In the genomic region with DNA sequence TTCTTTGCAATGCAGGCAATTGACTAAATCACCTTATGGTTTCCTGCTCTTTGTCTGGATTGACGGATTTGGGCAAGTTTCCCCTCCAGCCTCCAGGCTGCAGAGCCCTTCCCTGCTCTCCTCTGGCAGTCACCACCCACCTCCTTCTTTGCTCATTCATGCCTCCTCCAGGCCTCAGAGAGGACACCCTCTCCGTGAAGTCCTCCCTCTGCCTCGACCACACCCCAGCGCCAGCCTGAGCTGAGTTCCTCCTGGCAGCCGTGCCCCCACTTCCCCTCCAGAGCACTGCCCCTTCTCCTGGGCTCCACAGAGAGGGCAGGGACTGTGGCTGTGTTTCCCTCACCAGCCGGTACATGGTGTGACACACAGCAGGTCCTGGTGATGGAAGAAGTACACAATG, we compare ENCODE assay signal across 22 cellular contexts. TPM values are rescaled to one million over a fixed set of nuclear protein-coding genes. Genes with fewer than 3 reads are reported as not detected.
DNase-seq lines count a peak whose midpoint lies in the region; ATAC-seq and TF ChIP-seq lines count a peak whose summit lies in the region.
"Had no signal": no experiment of that assay in that cellular context is flagged by ENCODE, and none has a peak within 500 bp of the region (broad histone marks: within the 10 kb centered on the region; RNA-seq: fewer than 3 reads in every experiment).

No MANE protein-coding gene starts in this region.

- no peak overlapping the region for H3K4me3 Mint-ChIP-seq in chondrocyte (ENCODE audit: unreplicated experiment)
- H3K4me3 Mint-ChIP-seq in neural progenitor cell: no peak overlapping the region
- H3K4me3 Mint-ChIP-seq in naive thymus-derived CD8-positive, alpha-beta T cell: no peak overlapping the region
- H3K4me3 Mint-ChIP-seq in stimulated activated memory B cell treated with anti-CD40 and anti-IgM and Interleukin-4, amounts not matched to agents 10 μg/mL and 1 μg/mL and 100 μg/mL, for 72 hours: no peak overlapping the region
- H3K4me3 Mint-ChIP-seq: activated naive CD8-positive, alpha-beta T cell; activated T-helper 1 cell treated with anti-CD3 and anti-CD28 coated beads, Interleukin-12 subunit alpha, Interleukin-12 subunit beta, Interleukin-2, Interleukin-4 antibody, amounts not matched to agents 30 ng/mL and 10 ng/mL and 1 ng/mL, durations not matched to agents 14 hours and 24 hours and 36 hours; CD4-positive, alpha-beta memory T cell; natural killer cell; T-helper 2 cell treated with Interferon-gamma antibody and Interleukin-4, amounts not matched to agents 5 μg/mL and 100 μg/mL, for 36 hours had no signal

- no peaks in the 10 kb centered on the region for H3K36me3 Mint-ChIP-seq in chondrocyte (ENCODE audit: low read depth)
- peaks cover 2% of the 10 kb centered on the region for H3K36me3 Mint-ChIP-seq in neural progenitor cell
- H3K36me3 Mint-ChIP-seq in naive thymus-derived CD8-positive, alpha-beta T cell: peaks cover 0 to 14% (median 6%) of the 10 kb centered on the region in 3 donors
- peaks cover 10% of the 10 kb centered on the region for H3K36me3 Mint-ChIP-seq in stimulated activated memory B cell treated with anti-CD40 and anti-IgM and Interleukin-4, amounts not matched to agents 10 μg/mL and 1 μg/mL and 100 μg/mL, for 72 hours
- H3K36me3 Mint-ChIP-seq: natural killer cell had no signal

- H3F3A ChIP-seq in neural progenitor cell (ENCODE audit: low read depth): no peaks in the 10 kb centered on the region

- POLR2A ChIA-PET in naive thymus-derived CD8-positive, alpha-beta T cell (lab: Charles Lee): no interaction called here

- peaks cover 7% of the 10 kb centered on the region for H3K4me1 ChIP-seq in neural progenitor cell
- H3K4me1 ChIP-seq: psoas muscle had no signal

- H3K9me3 Mint-ChIP-seq in chondrocyte (ENCODE audit: low read depth) (peaks cover 6% of the 10 kb centered on the region), neural progenitor cell (peaks cover 4% of the 10 kb centered on the region)
- peaks cover 0 to 13% (median 2%) of the 10 kb centered on the region in 9 donors for H3K9me3 Mint-ChIP-seq in naive thymus-derived CD8-positive, alpha-beta T cell
- peaks cover 6% of the 10 kb centered on the region for H3K9me3 Mint-ChIP-seq in stimulated activated memory B cell treated with anti-CD40 and anti-IgM and Interleukin-4, amounts not matched to agents 10 μg/mL and 1 μg/mL and 100 μg/mL, for 72 hours
- H3K9me3 Mint-ChIP-seq: activated T-helper 1 cell treated with anti-CD3 and anti-CD28 coated beads, Interleukin-12 subunit alpha, Interleukin-12 subunit beta, Interleukin-2, Interleukin-4 antibody, amounts not matched to agents 30 ng/mL and 10 ng/mL and 1 ng/mL, durations not matched to agents 14 hours and 24 hours and 36 hours; natural killer cell; T-helper 2 cell treated with Interferon-gamma antibody and Interleukin-4, amounts not matched to agents 5 μg/mL and 100 μg/mL, for 36 hours had no signal

- DNase-seq in COR-L47 (lab: John Stamatoyannopoulos, UW): peak; percentile 23
- DNase-seq in NCI-H2029 treated with DMSO at 0.1 percent for 48 hours (lab: John Stamatoyannopoulos, UW): peak; percentile 43
- peak; percentile 67 for DNase-seq in chondrocyte (ENCODE audit: low spot score)
- no peak for DNase-seq in neural progenitor cell (ENCODE audit: low spot score)
- DNase-seq in naive thymus-derived CD8-positive, alpha-beta T cell: no peak
- DNase-seq in HuH-7.5 (ENCODE audit: low spot score): no peak
- DNase-seq: CD4-positive, alpha-beta memory T cell; DND-41; KBM-7; natural killer cell; NCI-H82; psoas muscle; stimulated activated CD4-positive, alpha-beta T cell treated with anti-CD3 and anti-CD28 coated beads, Interleukin-4, amount 100 ng/mL, for 4 hours had no signal

- no peak overlapping the region for H3K4me3 ChIP-seq in neural progenitor cell
- H3K4me3 ChIP-seq: hepatocyte, psoas muscle, smooth muscle cell, suprapubic skin had no signal

- no peaks in the 10 kb centered on the region for H3K27me3 ChIP-seq in neural progenitor cell
- H3K27me3 ChIP-seq: hepatocyte, suprapubic skin had no signal

- H3K4me1 Mint-ChIP-seq in chondrocyte (ENCODE audit: low read depth): peaks cover 25% of the 10 kb centered on the region
- H3K4me1 Mint-ChIP-seq in neural progenitor cell: peaks cover 33% of the 10 kb centered on the region
- no peaks in the 10 kb centered on the region for H3K4me1 Mint-ChIP-seq in naive thymus-derived CD8-positive, alpha-beta T cell
- no peaks in the 10 kb centered on the region for H3K4me1 Mint-ChIP-seq in stimulated activated memory B cell treated with anti-CD40 and anti-IgM and Interleukin-4, amounts not matched to agents 10 μg/mL and 1 μg/mL and 100 μg/mL, for 72 hours
- H3K4me1 Mint-ChIP-seq: CD4-positive, alpha-beta memory T cell; natural killer cell had no signal

- TF ChIP-seq CTCF in chondrocyte (IDR thresholded peaks at IDR 0.05) (no peak), neural progenitor cell (IDR thresholded peaks at IDR 0.05) (no peak)

- no peaks in the 10 kb centered on the region for H4K20me1 ChIP-seq in neural progenitor cell (ENCODE audit: low read depth)

- H3K27me3 Mint-ChIP-seq in chondrocyte (ENCODE audit: low read depth) (no peaks in the 10 kb centered on the region), neural progenitor cell (ENCODE audit: insufficient read depth, low read depth) (no peaks in the 10 kb centered on the region)
- peaks cover 0 to 2% (median 0%) of the 10 kb centered on the region in 5 donors for H3K27me3 Mint-ChIP-seq in naive thymus-derived CD8-positive, alpha-beta T cell
- peaks cover 16% of the 10 kb centered on the region for H3K27me3 Mint-ChIP-seq in stimulated activated memory B cell treated with anti-CD40 and anti-IgM and Interleukin-4, amounts not matched to agents 10 μg/mL and 1 μg/mL and 100 μg/mL, for 72 hours
- H3K27me3 Mint-ChIP-seq: activated naive CD8-positive, alpha-beta T cell; CD4-positive, alpha-beta memory T cell had no signal

- no peak overlapping the region for H3K9ac ChIP-seq in neural progenitor cell

- no peak overlapping the region for H3K4me2 ChIP-seq in neural progenitor cell
- H3K4me2 ChIP-seq: hepatocyte, smooth muscle cell had no signal

- no peak overlapping the region for H3K27ac Mint-ChIP-seq in chondrocyte (ENCODE audit: unreplicated experiment)
- peak overlapping the region; percentile 37 for H3K27ac Mint-ChIP-seq in neural progenitor cell
- no peak overlapping the region for H3K27ac Mint-ChIP-seq in naive thymus-derived CD8-positive, alpha-beta T cell
- no peak overlapping the region for H3K27ac Mint-ChIP-seq in stimulated activated memory B cell treated with anti-CD40 and anti-IgM and Interleukin-4, amounts not matched to agents 10 μg/mL and 1 μg/mL and 100 μg/mL, for 72 hours
- H3K27ac Mint-ChIP-seq: activated naive CD8-positive, alpha-beta T cell; activated T-helper 1 cell treated with anti-CD3 and anti-CD28 coated beads, Interleukin-12 subunit alpha, Interleukin-12 subunit beta, Interleukin-2, Interleukin-4 antibody, amounts not matched to agents 30 ng/mL and 10 ng/mL and 1 ng/mL, durations not matched to agents 14 hours and 24 hours and 36 hours; T-helper 2 cell treated with Interferon-gamma antibody and Interleukin-4, amounts not matched to agents 5 μg/mL and 100 μg/mL, for 36 hours had no signal

- ATAC-seq in naive thymus-derived CD8-positive, alpha-beta T cell: no peak
- no peak for ATAC-seq in stimulated activated memory B cell treated with anti-CD40 and anti-IgM and Interleukin-4, amounts not matched to agents 10 μg/mL and 1 μg/mL and 100 μg/mL, for 72 hours
- ATAC-seq in GM21390 (IDR thresholded peaks at IDR 0.05; ENCODE audit: unreplicated experiment): no peak
- ATAC-seq: natural killer cell, Panc1, psoas muscle had no signal

- H3K36me3 ChIP-seq in neural progenitor cell: no peaks in the 10 kb centered on the region
- H3K36me3 ChIP-seq: suprapubic skin had no signal

- H3K9me3 ChIP-seq in neural progenitor cell (ENCODE audit: low read depth): no peaks in the 10 kb centered on the region
- H3K9me3 ChIP-seq: psoas muscle, suprapubic skin had no signal

- H2AFZ ChIP-seq in neural progenitor cell (replicated peaks): no peak overlapping the region
- H2AFZ ChIP-seq: hepatocyte had no signal

- H3K27ac ChIP-seq in neural progenitor cell: no peak overlapping the region
- H3K27ac ChIP-seq: hepatocyte, psoas muscle, suprapubic skin had no signal

- H3K79me2 ChIP-seq in neural progenitor cell (ENCODE audit: low read depth): no peaks in the 10 kb centered on the region
- H3K79me2 ChIP-seq: hepatocyte had no signal

RNA-seq across cellular contexts. Expression of a gene that starts 53.7 kb away (rescaled TPM):
- total RNA-seq in chondrocyte (127 to 131 TPM (median 130 TPM) in 3 replicates), neural progenitor cell (ENCODE audit: low replicate concordance) (92.9 and 93.4 TPM in 2 replicates)
- total RNA-seq in naive thymus-derived CD8-positive, alpha-beta T cell: 10 to 100 TPM; 78.8 to 80.1 TPM
- 10 to 100 TPM; 87.3 to 95.9 (median 93.4) TPM for polyA plus RNA-seq in naive thymus-derived CD8-positive, alpha-beta T cell

Comparison
In these comparisons a context has a peak if more than half of its experiments do, and no peak if none do; other contexts are left out.
1. DNase-seq: peak in COR-L47 (single experiment), NCI-H2029 treated with DMSO at 0.1 percent for 48 hours (single experiment) and chondrocyte (single experiment); none in neural progenitor cell (single experiment), naive thymus-derived CD8-positive, alpha-beta T cell (0 of 10) and HuH-7.5 (single experiment).